7 cellular contexts compared by ENCODE assay signal in the genomic region with DNA sequence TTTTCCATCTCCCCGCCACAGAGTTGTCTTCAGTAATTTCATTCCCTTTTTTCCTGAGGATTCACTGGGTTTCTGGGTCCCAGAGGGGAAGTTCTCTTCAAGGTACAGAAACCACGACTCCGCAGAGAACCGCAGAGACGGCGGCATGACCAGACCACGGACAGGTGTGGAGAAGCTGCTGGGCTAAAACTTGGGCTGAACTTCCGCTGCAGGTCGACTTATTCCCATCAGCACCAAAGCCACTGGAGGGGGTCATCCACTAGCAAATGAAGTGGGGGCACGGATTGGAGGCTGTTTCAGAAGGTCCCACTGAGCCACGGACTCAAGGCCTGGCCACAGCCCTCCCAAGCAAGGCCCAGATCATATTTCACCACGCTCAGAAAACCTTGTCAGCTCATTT. TPM values are rescaled to one million over a fixed set of nuclear protein-coding genes. Genes with fewer than 3 reads are reported as not detected.
"Had no signal": no experiment of that assay in that cellular context is flagged by ENCODE, and none has a peak within 500 bp of the region (broad histone marks: within the 10 kb centered on the region; RNA-seq: fewer than 3 reads in every experiment).

No MANE protein-coding gene starts in this region.

RNA-seq across cellular contexts. Expression of a gene that starts 3.0 kb away (rescaled TPM):
- total RNA-seq: M059J, NCI-H460, PC-3, Right ventricle myocardium inferior, RPMI7951, SJSA1 had no signal
- polyA plus RNA-seq: SK-N-SH had no signal
